Comparison of ENCODE assay signal across 8 cellular contexts in genomic region chr2:107916121-107916520, GRCh38.
DNase-seq lines count a peak whose midpoint lies in the region; ATAC-seq, FAIRE-seq and TF ChIP-seq lines count a peak whose summit lies in the region.
"Not testable (repeated sequence)": the region's sequence is repeated elsewhere in the genome, so short reads cannot be mapped to it uniquely, and the experiment has no call there.

No MANE protein-coding gene starts in this region.

- H3K18ac ChIP-seq in H1 (ENCODE audit: extremely low read depth, low read length): not testable (repeated sequence)

- H3K23ac ChIP-seq in H1 (ENCODE audit: insufficient read length): not testable (repeated sequence)

- TF ChIP-seq POLR2A in H1 (IDR thresholded peaks at IDR 0.05; ENCODE audit: control extremely low read depth in 1 of 2, low read depth in 2 of 2, low read length in 2 of 2): not testable (repeated sequence)

- H3K23me2 ChIP-seq in H1 (ENCODE audit: low read depth, low read length): not testable (repeated sequence)

- TF ChIP-seq RAD21 in H1 (IDR thresholded peaks at IDR 0.05 in 1 of 2, conservative IDR thresholded peaks at IDR 0.05 in 1 of 2; ENCODE audit: low read depth in 2 of 2, low read length in 2 of 2): not testable (repeated sequence)

- not testable (repeated sequence) for H3K4me3 ChIP-seq in H1 (ENCODE audit: extremely low read depth in 1 of 4, insufficient read depth in 2 of 4, low read depth in 3 of 4, low read length in 4 of 4); mucosa of descending colon; upper lobe of right lung

- not testable (repeated sequence) for H3K4ac ChIP-seq in H1 (replicated peaks; ENCODE audit: insufficient read length, low read depth, low read length)

- not testable (repeated sequence) for H3K9ac ChIP-seq in H1 (replicated peaks in 1 of 4; ENCODE audit: extremely low read depth in 1 of 4, low read depth in 3 of 4, low read length in 3 of 4)

- TF ChIP-seq EP300 in H1 (IDR thresholded peaks at IDR 0.05; ENCODE audit: borderline replicate concordance in 1 of 2, low read depth in 2 of 2, low read length in 2 of 2): not testable (repeated sequence)

- H4K5ac ChIP-seq in H1 (ENCODE audit: insufficient read length, low read depth, low read length): not testable (repeated sequence)

- not testable (repeated sequence) for H3K79me2 ChIP-seq in H1 (ENCODE audit: control insufficient read depth in 1 of 2, insufficient read depth in 2 of 2, low read length in 2 of 2)

- not testable (repeated sequence) for H2BK120ac ChIP-seq in H1 (replicated peaks; ENCODE audit: low read depth, low read length)

- H4K91ac ChIP-seq in H1 (replicated peaks; ENCODE audit: insufficient read length, low read length): not testable (repeated sequence)

- not testable (repeated sequence) for DNase-seq in H1 (ENCODE audit: low read depth in 1 of 2, low spot score in 2 of 2); left ventricle myocardium superior; mucosa of descending colon; upper lobe of right lung

- POLR2A ChIA-PET in H1 (lab: Charles Lee; ENCODE audit: partially characterized antibody): not testable (repeated sequence)

- CTCF ChIA-PET in H1 (lab: Charles Lee; ENCODE audit: partially characterized antibody): interaction anchor here (0.8 kb wide), 1 partner anchor 268 kb away, joined by 3 read pairs; no protein-coding TSS in a partner anchor

- not testable (repeated sequence) for H3K27me3 ChIP-seq in H1 (replicated peaks in 1 of 4; ENCODE audit: control insufficient read depth in 3 of 4, extremely low read depth in 1 of 4, insufficient read depth in 3 of 4, low read length in 3 of 4); upper lobe of right lung

- peak; percentile 17 for TF ChIP-seq CTCF in C4-2B (conservative IDR thresholded peaks at IDR 0.05)
- peak; percentile 11; the same call in 1 of the 2 replicates for TF ChIP-seq CTCF in LNCAP (IDR thresholded peaks at IDR 0.05)
- TF ChIP-seq CTCF in H1 (IDR thresholded peaks at IDR 0.05; ENCODE audit: control extremely low read depth in 1 of 3, insufficient read depth in 1 of 3, low read depth in 1 of 3, low read length in 3 of 3); mucosa of descending colon (IDR thresholded peaks at IDR 0.05): not testable (repeated sequence)
- peak; percentile 13 for TF ChIP-seq CTCF in upper lobe of right lung (IDR thresholded peaks at IDR 0.05)

- not testable (repeated sequence) for H2AFZ ChIP-seq in H1 (ENCODE audit: low read length)

- not testable (repeated sequence) for H2BK15ac ChIP-seq in H1 (ENCODE audit: low read length)

- not testable (repeated sequence) for H3K9me3 ChIP-seq in H1 (ENCODE audit: insufficient read depth in 2 of 2, low read depth in 1 of 2, low read length in 1 of 2); mucosa of descending colon; upper lobe of right lung

- H2BK12ac ChIP-seq in H1 (ENCODE audit: low read depth, low read length): not testable (repeated sequence)

- not testable (repeated sequence) for H3K27ac ChIP-seq in C4-2B; H1 (ENCODE audit: low read depth, low read length); upper lobe of right lung

- not testable (repeated sequence) for H2BK5ac ChIP-seq in H1 (ENCODE audit: low read depth, low read length)

- H4K20me1 ChIP-seq in H1 (replicated peaks in 1 of 2; ENCODE audit: control insufficient read depth in 1 of 2, insufficient read depth in 2 of 2, low read length in 2 of 2): not testable (repeated sequence)

- not testable (repeated sequence) for H3K4me1 ChIP-seq in H1 (replicated peaks in 1 of 4; ENCODE audit: control insufficient read depth in 3 of 4, insufficient read depth in 4 of 4, low read length in 3 of 4); mucosa of descending colon (ENCODE audit: low read depth); upper lobe of right lung

- not testable (repeated sequence) for H2BK20ac ChIP-seq in H1 (ENCODE audit: low read length)

- peak; percentile 35 for ATAC-seq in GM18867 (IDR thresholded peaks at IDR 0.05; ENCODE audit: unreplicated experiment)
- peak; percentile 77 for ATAC-seq in SK-N-SH treated with all-trans-retinoic acid at 6 μM for 48 hours
- peak; percentile 68 for ATAC-seq in left ventricle myocardium superior
- ATAC-seq in mucosa of descending colon: peak; percentile 64
- peak; percentile 96 for ATAC-seq in upper lobe of right lung

- intact Hi-C loops in left ventricle myocardium superior (cut with micrococcal nuclease); mucosa of descending colon (cut with DNase I, micrococcal nuclease); upper lobe of right lung (cut with DNase I): not testable (repeated sequence)

- no CpG with 5 or more reads among the region's 2 CpGs for WGBS in H1 (ENCODE audit: extremely low coverage in 1 of 2, insufficient coverage in 1 of 2, insufficient read length in 1 of 2, insufficient replicate concordance in 2 of 2, low coverage in 1 of 2, low lambda C conversion rate in 2 of 2, missing lambda C conversion rate in 1 of 2), 2 experiments

- H3K4me2 ChIP-seq in H1 (ENCODE audit: insufficient read depth in 1 of 2, low read depth in 2 of 2, low read length in 2 of 2): not testable (repeated sequence)

- FAIRE-seq in H1 (lab: Jason Lieb, UNC): peak; percentile 91

- not testable (repeated sequence) for H4K8ac ChIP-seq in H1 (ENCODE audit: extremely low read depth, insufficient read depth, low read length)

- H2AK5ac ChIP-seq in H1 (ENCODE audit: low read depth, low read length): not testable (repeated sequence)

- H3K36me3 ChIP-seq in H1 (ENCODE audit: control insufficient read depth in 2 of 4, insufficient read depth in 4 of 4, low read length in 3 of 4); mucosa of descending colon (ENCODE audit: low read depth); upper lobe of right lung: not testable (repeated sequence)

- H3K79me1 ChIP-seq in H1 (ENCODE audit: low read depth, low read length): not testable (repeated sequence)

- not testable (repeated sequence) for H3K14ac ChIP-seq in H1 (ENCODE audit: insufficient read length)

- not testable (repeated sequence) for H3K56ac ChIP-seq in H1 (replicated peaks; ENCODE audit: insufficient read length, low read depth, low read length)

Comparison
In these comparisons a context has a peak if more than half of its experiments do, and no peak if none do; other contexts are left out.
1. ATAC-seq: peak in every context shown above with its lines; median percentile 96 in upper lobe of right lung; 77 in SK-N-SH treated with all-trans-retinoic acid at 6 μM for 48 hours; 68 in left ventricle myocardium superior; 64 in mucosa of descending colon; 35 in GM18867.